ENCODE assay signal across 10 cellular contexts in the genomic region with DNA sequence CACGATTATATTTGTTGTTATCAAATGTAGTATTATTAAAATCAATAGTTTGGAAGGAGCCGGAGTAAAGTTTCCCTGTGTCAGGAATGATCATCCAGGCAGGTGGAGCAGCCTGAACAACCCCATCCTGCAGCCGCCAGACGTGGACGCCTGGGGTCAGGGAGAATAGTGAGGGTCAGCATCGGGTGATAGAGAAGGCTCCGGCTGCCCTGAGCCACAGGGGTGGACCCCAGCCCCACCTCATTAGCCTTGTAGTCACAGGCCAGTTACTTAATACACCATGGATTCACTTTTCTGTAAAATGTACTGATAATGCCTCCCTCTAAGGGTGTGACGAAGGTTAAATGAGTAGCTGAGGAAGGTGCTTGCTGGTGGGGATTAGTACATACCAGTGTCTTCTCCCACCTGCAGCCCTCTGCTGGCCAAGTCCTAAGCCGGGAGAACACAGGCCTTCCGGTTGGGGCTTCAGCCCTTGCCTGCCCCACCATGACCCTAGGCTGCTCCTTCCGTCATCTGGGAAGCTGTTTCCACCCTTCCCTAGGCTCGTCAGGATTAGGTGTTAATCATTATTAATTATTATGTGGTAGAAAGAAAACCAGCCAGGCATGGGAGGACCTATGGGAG. TPM values are rescaled to one million over a fixed set of nuclear protein-coding genes. Genes with fewer than 3 reads are reported as not detected.
DNase-seq lines count a peak whose midpoint lies in the region; ATAC-seq and TF ChIP-seq lines count a peak whose summit lies in the region.
"Had no signal": no experiment of that assay in that cellular context is flagged by ENCODE, and none has a peak within 500 bp of the region (broad histone marks: within the 10 kb centered on the region; RNA-seq: fewer than 3 reads in every experiment).

No MANE protein-coding gene starts in this region.

- intact Hi-C loops in CD8-positive, alpha-beta T cell (cut with DNase I, micrococcal nuclease), result loop anchor here in 1 of 2 experiments (2.0 kb wide), 1 partner anchor 19 kb away; no protein-coding TSS in a partner anchor
- intact Hi-C loops in thyroid gland (cut with DNase I), result no loop called here

- H3K9me3 ChIP-seq in CD8-positive, alpha-beta T cell (ENCODE audit: low read length), result no peaks in the 10 kb centered on the region
- H3K9me3 ChIP-seq in thyroid gland, result no peaks in the 10 kb centered on the region

- CTCF ChIA-PET in CD8-positive, alpha-beta T cell (lab: Charles Lee), result interaction anchor here (0.7 to 3.0 kb wide), 9 partner anchors 10 to 395 kb away, joined by 3 to 12 read pairs (median 3); no protein-coding TSS in a partner anchor
- CTCF ChIA-PET in activated CD4-positive, alpha-beta memory T cell treated with anti-CD3 and anti-CD28 coated beads, Interleukin-2, amount 10 ng/mL, durations not matched to agents 7 days and 5 days (lab: Charles Lee), result interaction anchor here (0.9 to 2.0 kb wide), 3 partner anchors 10 to 65 kb away, joined by 3 to 9 read pairs (median 6); no protein-coding TSS in a partner anchor
- CTCF ChIA-PET in HEK293T (lab: Yijun Ruan, JAX), result interaction anchor here (1.8 kb wide), 1 partner anchor 11 kb away, joined by 5 read pairs; no protein-coding TSS in a partner anchor

- no peak for DNase-seq in CD8-positive, alpha-beta T cell
- no peak for DNase-seq in HFFc6
- no peak for DNase-seq in activated CD4-positive, alpha-beta memory T cell treated with anti-CD3 and anti-CD28 coated beads, Interleukin-2, amount 10 ng/mL, durations not matched to agents 7 days and 5 days
- no peak for DNase-seq in left lobe of liver (ENCODE audit: low spot score)
- no peak for DNase-seq in DMS153 treated with DMSO at 0.1 percent for 48 hours (lab: John Stamatoyannopoulos, UW; ENCODE audit: unreplicated experiment)
- no peak for DNase-seq in HEK293T (ENCODE audit: extremely low spot score)
- DNase-seq in thyroid gland, result no peak
- no peak for DNase-seq in NCI-H2196 (lab: John Stamatoyannopoulos, UW; ENCODE audit: unreplicated experiment)
- DNase-seq: DMS153, NCI-H2081 treated with DMSO at 0.1 percent for 48 hours had no signal

- no peaks in the 10 kb centered on the region for H3K9me3 Mint-ChIP-seq in CD8-positive, alpha-beta T cell
- H3K9me3 Mint-ChIP-seq in HFFc6, result no peaks in the 10 kb centered on the region
- H3K9me3 Mint-ChIP-seq in activated CD4-positive, alpha-beta memory T cell treated with anti-CD3 and anti-CD28 coated beads, Interleukin-2, amount 10 ng/mL, durations not matched to agents 7 days and 5 days, result no peaks in the 10 kb centered on the region

- H3K4me3 Mint-ChIP-seq in CD8-positive, alpha-beta T cell, result peak overlapping the region; percentile 80
- H3K4me3 Mint-ChIP-seq in HFFc6, result no peak overlapping the region
- peak overlapping the region; percentile 54 for H3K4me3 Mint-ChIP-seq in activated CD4-positive, alpha-beta memory T cell treated with anti-CD3 and anti-CD28 coated beads, Interleukin-2, amount 10 ng/mL, durations not matched to agents 7 days and 5 days

- peak overlapping the region; percentile 28 for H3K4me3 ChIP-seq in CD8-positive, alpha-beta T cell (ENCODE audit: low read depth, low read length)
- no peak overlapping the region for H3K4me3 ChIP-seq in thyroid gland (replicated peaks in 1 of 3)

- TF ChIP-seq CTCF in CD8-positive, alpha-beta T cell (IDR thresholded peaks at IDR 0.05), result no peak
- TF ChIP-seq CTCF in HFFc6 (IDR thresholded peaks at IDR 0.05), result peak; percentile 22; the same call in 1 of the 2 replicates
- no peak for TF ChIP-seq CTCF in thyroid gland (IDR thresholded peaks at IDR 0.05)

- peaks cover 59% of the 10 kb centered on the region for H3K4me1 ChIP-seq in CD8-positive, alpha-beta T cell (ENCODE audit: insufficient read depth, low read length)
- peaks cover 6 to 11% of the 10 kb centered on the region in 2 donors for H3K4me1 ChIP-seq in thyroid gland

- H3K27me3 Mint-ChIP-seq in CD8-positive, alpha-beta T cell (ENCODE audit: low read depth), result no peaks in the 10 kb centered on the region
- H3K27me3 Mint-ChIP-seq in HFFc6 (ENCODE audit: insufficient read depth), result no peaks in the 10 kb centered on the region; the same call in none of the 2 replicates
- H3K27me3 Mint-ChIP-seq in activated CD4-positive, alpha-beta memory T cell treated with anti-CD3 and anti-CD28 coated beads, Interleukin-2, amount 10 ng/mL, durations not matched to agents 7 days and 5 days, result no peaks in the 10 kb centered on the region

- H3K4me1 Mint-ChIP-seq in CD8-positive, alpha-beta T cell (ENCODE audit: low read depth), result peaks cover 50% of the 10 kb centered on the region
- H3K4me1 Mint-ChIP-seq in HFFc6 (ENCODE audit: low read depth), result peaks cover 5% of the 10 kb centered on the region; the same call in 1 of the 2 replicates
- peaks cover 38% of the 10 kb centered on the region for H3K4me1 Mint-ChIP-seq in activated CD4-positive, alpha-beta memory T cell treated with anti-CD3 and anti-CD28 coated beads, Interleukin-2, amount 10 ng/mL, durations not matched to agents 7 days and 5 days

- H3K36me3 Mint-ChIP-seq in CD8-positive, alpha-beta T cell, result peaks cover 80% of the 10 kb centered on the region
- peaks cover 13% of the 10 kb centered on the region for H3K36me3 Mint-ChIP-seq in HFFc6 (ENCODE audit: low read depth)
- peaks cover 59% of the 10 kb centered on the region for H3K36me3 Mint-ChIP-seq in activated CD4-positive, alpha-beta memory T cell treated with anti-CD3 and anti-CD28 coated beads, Interleukin-2, amount 10 ng/mL, durations not matched to agents 7 days and 5 days (ENCODE audit: low read depth)

- H3K27me3 ChIP-seq in CD8-positive, alpha-beta T cell (ENCODE audit: insufficient read depth, low read length), result no peaks in the 10 kb centered on the region
- H3K27me3 ChIP-seq in thyroid gland, result no peaks in the 10 kb centered on the region

- ATAC-seq in CD8-positive, alpha-beta T cell, result peak; percentile 21
- ATAC-seq in left lobe of liver, result peak; percentile 35

- H3K36me3 ChIP-seq in CD8-positive, alpha-beta T cell (ENCODE audit: insufficient read depth, low read length), result peaks cover 59% of the 10 kb centered on the region
- peaks cover 28 to 35% of the 10 kb centered on the region in 2 donors for H3K36me3 ChIP-seq in thyroid gland

- H3K27ac ChIP-seq in CD8-positive, alpha-beta T cell (ENCODE audit: low read depth, low read length), result peak overlapping the region; percentile 14
- no peak overlapping the region for H3K27ac ChIP-seq in thyroid gland

- peak overlapping the region; percentile 87 for H3K27ac Mint-ChIP-seq in CD8-positive, alpha-beta T cell
- no peak overlapping the region for H3K27ac Mint-ChIP-seq in HFFc6
- peak overlapping the region; percentile 86 for H3K27ac Mint-ChIP-seq in activated CD4-positive, alpha-beta memory T cell treated with anti-CD3 and anti-CD28 coated beads, Interleukin-2, amount 10 ng/mL, durations not matched to agents 7 days and 5 days

- POLR2A ChIA-PET in CD8-positive, alpha-beta T cell (lab: Charles Lee), result interaction anchor here (0.7 to 2.1 kb wide), 5 partner anchors 10 to 66 kb away, joined by 3 to 13 read pairs (median 5); no protein-coding TSS in a partner anchor
- POLR2A ChIA-PET in activated CD4-positive, alpha-beta memory T cell treated with anti-CD3 and anti-CD28 coated beads, Interleukin-2, amount 10 ng/mL, durations not matched to agents 7 days and 5 days (lab: Charles Lee), result interaction anchor here (1.1 to 2.5 kb wide), 8 partner anchors 8 to 113 kb away, joined by 3 to 12 read pairs (median 6); a partner anchor contains a TSS
- POLR2A ChIA-PET in HEK293T (lab: Yijun Ruan, JAX), result no interaction called here

- WGBS in thyroid gland, 2 donors, result 88 to 91% methylated on average over 12 of the region's 12 CpGs

- no peak for TF ChIP-seq POLR2A in thyroid gland (IDR thresholded peaks at IDR 0.05)

TF ChIP-seq in HEK293T, 16 proteins besides CTCF, POLR2A, EP300 and RAD21:
- TF ChIP-seq ELF4 (IDR thresholded peaks at IDR 0.05) (no peak), FOXK2 (IDR thresholded peaks at IDR 0.05) (no peak), NFRKB (IDR thresholded peaks at IDR 0.05) (no peak), FOXM1 (IDR thresholded peaks at IDR 0.05; ENCODE audit: borderline replicate concordance) (no peak), HDGF (IDR thresholded peaks at IDR 0.05; ENCODE audit: borderline replicate concordance) (no peak), LEF1 (IDR thresholded peaks at IDR 0.05; ENCODE audit: borderline replicate concordance) (no peak), ARNT (IDR thresholded peaks at IDR 0.05) (no peak)
- TF ChIP-seq, protein P1, sequence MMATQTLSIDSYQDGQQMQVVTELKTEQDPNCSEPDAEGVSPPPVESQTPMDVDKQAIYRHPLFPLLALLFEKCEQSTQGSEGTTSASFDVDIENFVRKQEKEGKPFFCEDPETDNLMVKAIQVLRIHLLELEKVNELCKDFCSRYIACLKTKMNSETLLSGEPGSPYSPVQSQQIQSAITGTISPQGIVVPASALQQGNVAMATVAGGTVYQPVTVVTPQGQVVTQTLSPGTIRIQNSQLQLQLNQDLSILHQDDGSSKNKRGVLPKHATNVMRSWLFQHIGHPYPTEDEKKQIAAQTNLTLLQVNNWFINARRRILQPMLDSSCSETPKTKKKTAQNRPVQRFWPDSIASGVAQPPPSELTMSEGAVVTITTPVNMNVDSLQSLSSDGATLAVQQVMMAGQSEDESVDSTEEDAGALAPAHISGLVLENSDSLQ (IDR thresholded peaks at IDR 0.05), result no peak
TF ChIP-seq in HEK293T: peak in this region for 0.

RNA-seq across cellular contexts. Expression of a gene that starts 14.9 kb away (rescaled TPM):
- under 1 TPM in 1 of 2 experiments, not detected in 1; 0.11 TPM for total RNA-seq in CD8-positive, alpha-beta T cell
- total RNA-seq in HFFc6 (2021; fragmentation: NEBNext Ultra II Directional; extraction: Animal tissue kit (Norgen Biotek cat#: 25700)), result under 1 TPM; 0.05 to 0.11 (median 0.07) TPM
- not detected for total RNA-seq in activated CD4-positive, alpha-beta memory T cell treated with anti-CD3 and anti-CD28 coated beads, Interleukin-2, amount 10 ng/mL, durations not matched to agents 7 days and 5 days
- total RNA-seq in left lobe of liver (0.10 TPM), thyroid gland (under 1 TPM in 2 of 4 donors, not detected in 2; 0.10 to 0.17 TPM)

RNA-seq across cellular contexts. Expression of a gene that starts 21.5 kb away (rescaled TPM):
- 10 to 100 TPM; 20.4 to 24.7 TPM for total RNA-seq in CD8-positive, alpha-beta T cell
- total RNA-seq in HFFc6 (2021; fragmentation: NEBNext Ultra II Directional; extraction: Animal tissue kit (Norgen Biotek cat#: 25700)), result 10 to 100 TPM; 10.5 to 14.4 (median 13.7) TPM
- 10 to 100 TPM; 37.8 to 38.7 TPM for total RNA-seq in activated CD4-positive, alpha-beta memory T cell treated with anti-CD3 and anti-CD28 coated beads, Interleukin-2, amount 10 ng/mL, durations not matched to agents 7 days and 5 days
- 11.1 TPM for total RNA-seq in left lobe of liver
- 10 to 100 TPM; 10.3 to 19.1 (median 15.5) TPM for total RNA-seq in thyroid gland

RNA-seq across cellular contexts. Expression of a gene that starts 52.8 kb away (rescaled TPM):
- total RNA-seq in CD8-positive, alpha-beta T cell, result 10 to 100 TPM in 1 of 2 experiments, 1 to 10 TPM in 1; 9.2 to 11.0 TPM
- 10 to 100 TPM; 15.3 to 23.5 (median 16.8) TPM for total RNA-seq in HFFc6 (2021; fragmentation: NEBNext Ultra II Directional; extraction: Animal tissue kit (Norgen Biotek cat#: 25700))
- total RNA-seq in activated CD4-positive, alpha-beta memory T cell treated with anti-CD3 and anti-CD28 coated beads, Interleukin-2, amount 10 ng/mL, durations not matched to agents 7 days and 5 days, result 10 to 100 TPM; 27.1 TPM
- total RNA-seq in left lobe of liver (31.7 TPM), thyroid gland (10 to 100 TPM; 21.6 to 37.8 (median 25.8) TPM)
